Comparison of ENCODE assay signal across 8 cellular contexts in the genomic region with DNA sequence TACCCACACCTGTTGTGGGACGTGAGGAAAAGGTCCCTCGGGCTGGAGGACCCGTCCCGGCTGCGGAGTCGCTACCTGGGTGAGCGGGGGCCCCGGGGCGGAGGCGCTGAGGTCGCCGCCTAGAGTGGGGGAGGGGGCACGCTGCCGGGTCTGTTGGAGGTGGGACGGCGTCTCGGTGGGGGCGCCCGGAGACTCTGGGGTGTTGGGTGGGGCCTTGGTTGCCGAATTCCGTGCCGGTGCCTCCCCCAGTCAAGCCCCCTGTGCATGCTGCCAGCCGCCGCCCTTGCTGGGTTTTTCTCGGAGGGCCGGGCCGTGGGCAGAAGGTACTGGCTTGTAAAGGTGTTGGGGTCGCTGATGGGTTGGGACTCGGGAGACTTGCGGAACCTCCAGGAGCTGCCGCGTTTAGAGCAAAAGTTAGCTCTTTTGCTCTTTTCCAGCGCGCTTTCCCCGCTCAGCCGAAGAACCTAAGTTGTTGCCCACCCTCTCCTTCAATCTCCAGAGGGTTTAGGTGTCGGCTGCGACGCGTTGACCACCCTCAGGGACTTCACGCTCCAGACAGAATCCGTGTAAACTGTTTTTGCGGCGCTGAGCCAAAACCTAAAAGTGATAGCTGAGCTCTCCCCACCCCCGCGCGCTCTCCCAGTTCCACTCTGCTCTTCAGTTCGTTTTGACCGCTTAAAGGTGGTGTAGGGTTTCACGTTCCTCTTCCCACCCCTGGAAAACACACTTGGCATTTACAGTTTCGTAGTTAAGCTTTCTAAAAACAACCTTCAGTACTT. TPM values are rescaled to one million over a fixed set of nuclear protein-coding genes. Genes with fewer than 3 reads are reported as not detected.
DNase-seq lines count a peak whose midpoint lies in the region; ATAC-seq, FAIRE-seq and TF ChIP-seq lines count a peak whose summit lies in the region.

A gene (minus strand): TSS at position 143 of the 779 bp plus-strand sequence. CDS start 1,231 bp downstream, outside the sequence.

- H2AFZ ChIP-seq in HepG2 (ENCODE audit: low read length): peak within 1 kb of the TSS; percentile 68

- H3K9ac ChIP-seq in HepG2 (ENCODE audit: insufficient read depth, low read depth, low read length): peak within 1 kb of the TSS; percentile 99

- H3K27me3 ChIP-seq in HepG2 (ENCODE audit: control insufficient read depth in 1 of 2, insufficient read depth in 2 of 2, low read length in 2 of 2): peaks cover 0 to 5% of the 10 kb centered on the region in 2 experiments; a peak in 1 of 5 replicates

- no peaks in the 10 kb centered on the region for H3K27me3 Mint-ChIP-seq in dendritic cell treated with granulocyte-macrophage colony-stimulating factor and Interleukin-4, amounts not matched to agents 40 ng/mL and 50 ng/mL, for 4 days

- no peak for DNase-seq in activated CD8-positive, alpha-beta memory T cell treated with anti-CD3 and anti-CD28 coated beads for 24 hours
- DNase-seq in NCI-H510A (lab: John Stamatoyannopoulos, UW) (peak; percentile 22), HepG2 (ENCODE audit: low spot score) (peak; percentile 62)
- DNase-seq in activated CD4-positive, alpha-beta T cell treated with anti-CD3 and anti-CD28 coated beads for 4 hours: peak; percentile 44 to 51
- DNase-seq in stimulated activated CD4-positive, alpha-beta T cell treated with anti-CD3 and anti-CD28 coated beads, Interleukin-2, amount 100 ng/mL, for 48 hours: peak; percentile 47 to 50

- peaks cover 39% of the 10 kb centered on the region for H3K4me1 Mint-ChIP-seq in dendritic cell treated with granulocyte-macrophage colony-stimulating factor and Interleukin-4, amounts not matched to agents 40 ng/mL and 50 ng/mL, for 4 days (ENCODE audit: low read depth)

- H3K27ac Mint-ChIP-seq in dendritic cell treated with granulocyte-macrophage colony-stimulating factor and Interleukin-4, amounts not matched to agents 40 ng/mL and 50 ng/mL, for 4 days: peak within 1 kb of the TSS; percentile 86

- H3K79me2 ChIP-seq in HepG2 (ENCODE audit: insufficient read depth, low read length): peaks cover 85% of the 10 kb centered on the region

- BruUV-seq in HepG2 (replicated peaks; lab: Mats Ljungman, UMichigan): no TSS peak

- in situ Hi-C loops in HepG2 (cut with HindIII; ENCODE audit: extremely low pct_ligation_motif_present, low pct_unique_long_range_greater_than_20kb): loop anchor here (10.0 kb wide), 1 partner anchor 222 kb away; no protein-coding TSS in a partner anchor

- TF ChIP-seq EP300 in HepG2 (IDR thresholded peaks at IDR 0.05; ENCODE audit: low read depth in 2 of 2, low read length in 2 of 2) (no peak), HepG2 (CRISPR knock-in tag; IDR thresholded peaks at IDR 0.05; ENCODE audit: borderline replicate concordance) (no peak)

- WGBS in HepG2 (ENCODE audit: low lambda C conversion rate): under 1% methylated on average over 18 of the region's 51 CpGs

- peak within 1 kb of the TSS; percentile 97 for H3K27ac ChIP-seq in HepG2 (ENCODE audit: extremely low read length, insufficient read depth, low read length)

- H3K9me3 ChIP-seq in HepG2 (ENCODE audit: low read length): no peaks in the 10 kb centered on the region

- peak within 1 kb of the TSS; percentile 90 to 97 (median 96) for H3K4me3 ChIP-seq in HepG2 (replicated peaks in 1 of 3; ENCODE audit: insufficient read depth in 1 of 3, low read depth in 2 of 3, low read length in 3 of 3)

- peak; percentile 34 to 68; a peak in 2 of 4 replicates for TF ChIP-seq POLR2A in HepG2 (IDR thresholded peaks at IDR 0.05; ENCODE audit: insufficient read depth in 1 of 2, low read depth in 2 of 2, low read length in 2 of 2)

- H3K9me3 Mint-ChIP-seq in dendritic cell treated with granulocyte-macrophage colony-stimulating factor and Interleukin-4, amounts not matched to agents 40 ng/mL and 50 ng/mL, for 4 days: no peaks in the 10 kb centered on the region

- intact Hi-C loops in dendritic cell treated with granulocyte-macrophage colony-stimulating factor and Interleukin-4, amounts not matched to agents 40 ng/mL and 50 ng/mL, for 4 days (cut with micrococcal nuclease): loop anchor here (2.0 to 5.0 kb wide), 3 partner anchors 220 to 290 kb away; a partner anchor contains a TSS
- intact Hi-C loops in HepG2 (cut with micrococcal nuclease; ENCODE audit: unreplicated experiment): loop anchor here (5.0 to 10.0 kb wide), 3 partner anchors 132 to 710 kb away; a partner anchor contains a TSS

- peaks cover 17% of the 10 kb centered on the region for H4K20me1 ChIP-seq in HepG2 (ENCODE audit: insufficient read depth, low read length)

- CTCF ChIA-PET in activated CD8-positive, alpha-beta memory T cell treated with anti-CD3 and anti-CD28 coated beads for 36 hours (lab: Charles Lee): interaction anchor here (0.5 to 1.2 kb wide), 3 partner anchors 145 to 482 kb away, joined by 3 read pairs; a partner anchor contains a TSS
- CTCF ChIA-PET in HepG2 (lab: Yijun Ruan, JAX; ENCODE audit: low intra/inter-chr PET ratio, low total read pairs): no interaction called here

- ATAC-seq in HG03108 (IDR thresholded peaks at IDR 0.05; ENCODE audit: unreplicated experiment) (peak; percentile 12), HepG2 (peak; percentile 50)

- POLR2A ChIA-PET in activated CD8-positive, alpha-beta memory T cell treated with anti-CD3 and anti-CD28 coated beads for 36 hours (lab: Charles Lee): interaction anchor here (1.4 to 1.7 kb wide), 2 partner anchors 145 to 223 kb away, joined by 5 read pairs; no protein-coding TSS in a partner anchor
- POLR2A ChIA-PET in HepG2 (lab: Yijun Ruan, JAX): interaction anchor here (0.7 to 4.0 kb wide), 13 partner anchors 9 to 383 kb away, joined by 3 to 59 read pairs (median 6); a partner anchor contains a TSS

- FAIRE-seq in HepG2 (lab: Jason Lieb, UNC): no peak

- TF ChIP-seq RAD21 in HepG2 (CRISPR knock-in tag; IDR thresholded peaks at IDR 0.05): no peak

- H3K4me1 ChIP-seq in HepG2 (ENCODE audit: insufficient read depth, low read length): peaks cover 38% of the 10 kb centered on the region

- H3K36me3 Mint-ChIP-seq in dendritic cell treated with granulocyte-macrophage colony-stimulating factor and Interleukin-4, amounts not matched to agents 40 ng/mL and 50 ng/mL, for 4 days (ENCODE audit: low read depth): peaks cover 27% of the 10 kb centered on the region

- peak within 1 kb of the TSS; percentile 70 for H3K4me2 ChIP-seq in HepG2 (ENCODE audit: low read depth, low read length)

- peaks cover 0 to 4% of the 10 kb centered on the region in 2 experiments; a peak in 1 of 5 replicates for H3K36me3 ChIP-seq in HepG2 (replicated peaks in 1 of 2; ENCODE audit: control insufficient read depth in 1 of 2, insufficient read depth in 2 of 2, low read length in 2 of 2)

- H3K4me3 Mint-ChIP-seq in dendritic cell treated with granulocyte-macrophage colony-stimulating factor and Interleukin-4, amounts not matched to agents 40 ng/mL and 50 ng/mL, for 4 days: peak within 1 kb of the TSS; percentile 87

- TF ChIP-seq CTCF in HepG2 (CRISPR knock-in tag; IDR thresholded peaks at IDR 0.05): 0 out of 2 replicates have a peak, but pooled peaks have one; percentile 16

TF ChIP-seq in HepG2, 621 proteins besides CTCF, POLR2A, EP300 and RAD21 (continues in another document):
- TF ChIP-seq NR1H2 (CRISPR knock-in tag; IDR thresholded peaks at IDR 0.05; ENCODE audit: borderline replicate concordance, low read depth) (no peak), ZNF850 (CRISPR knock-in tag; conservative IDR thresholded peaks at IDR 0.05) (no peak), PAWR (CRISPR knock-in tag; IDR thresholded peaks at IDR 0.05; ENCODE audit: borderline replicate concordance) (no peak), ZKSCAN1 (IDR thresholded peaks at IDR 0.05; ENCODE audit: low read length) (no peak), ZNF205 (CRISPR knock-in tag; IDR thresholded peaks at IDR 0.05) (no peak), U2AF1 (optimal IDR thresholded peaks at IDR 0.05; ENCODE audit: low read depth, low read length) (no peak), CENPX (CRISPR knock-in tag; IDR thresholded peaks at IDR 0.05) (no peak), KLF9 (CRISPR knock-in tag; IDR thresholded peaks at IDR 0.05; ENCODE audit: low read depth) (no peak), ZNF34 (CRISPR knock-in tag; IDR thresholded peaks at IDR 0.05; ENCODE audit: borderline replicate concordance) (no peak), ZSCAN21 (CRISPR knock-in tag; IDR thresholded peaks at IDR 0.05; ENCODE audit: borderline replicate concordance) (no peak)
- TF ChIP-seq, protein P1, sequence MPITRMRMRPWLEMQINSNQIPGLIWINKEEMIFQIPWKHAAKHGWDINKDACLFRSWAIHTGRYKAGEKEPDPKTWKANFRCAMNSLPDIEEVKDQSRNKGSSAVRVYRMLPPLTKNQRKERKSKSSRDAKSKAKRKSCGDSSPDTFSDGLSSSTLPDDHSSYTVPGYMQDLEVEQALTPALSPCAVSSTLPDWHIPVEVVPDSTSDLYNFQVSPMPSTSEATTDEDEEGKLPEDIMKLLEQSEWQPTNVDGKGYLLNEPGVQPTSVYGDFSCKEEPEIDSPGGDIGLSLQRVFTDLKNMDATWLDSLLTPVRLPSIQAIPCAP (CRISPR knock-in tag; IDR thresholded peaks at IDR 0.05; ENCODE audit: low read depth): no peak

RNA-seq across cellular contexts. Expression of the gene that starts here (rescaled TPM):
- 10 to 100 TPM; 54.4 to 56.0 TPM for total RNA-seq in activated CD8-positive, alpha-beta memory T cell treated with anti-CD3 and anti-CD28 coated beads for 36 hours
- 136 and 167 TPM in 2 replicates for total RNA-seq in HepG2 (2016; rRNA removed; fragmentation: Illumina TruSeq; extraction: Trizol)
- 55.7 and 74.9 TPM in 2 replicates for total RNA-seq in HepG2 (2016; cell fraction: cytosol; rRNA removed; fragmentation: Illumina TruSeq; extraction: Trizol; ENCODE audit: low read depth)
- total RNA-seq in HepG2 (2016; cell fraction: insoluble cytoplasmic fraction; rRNA removed; fragmentation: Illumina TruSeq; extraction: Trizol): 135 and 177 TPM in 2 replicates
- total RNA-seq in HepG2 (2016; cell fraction: membrane; rRNA removed; fragmentation: Illumina TruSeq; extraction: Trizol): 99.6 and 124 TPM in 2 replicates
- 59.5 and 60.1 TPM in 2 replicates for total RNA-seq in HepG2 (2016; cell fraction: nucleus; rRNA removed; fragmentation: Illumina TruSeq; extraction: Trizol)
- polyA plus RNA-seq in HepG2 (2011; rRNA removed): 30.6 and 38.8 TPM in 2 replicates
- 20.0 and 25.7 TPM in 2 replicates for polyA plus RNA-seq in HepG2 (2011; cell fraction: cytosol; rRNA removed)
- polyA plus RNA-seq in HepG2 (2011; cell fraction: nucleus; rRNA removed): 4.9 and 6.2 TPM in 2 replicates
- polyA plus RNA-seq in HepG2 (2012): 44.9 and 69.4 TPM in 2 replicates
- 87.5 and 128 TPM in 2 replicates for polyA plus RNA-seq in HepG2 (2016; cell fraction: cytosol; fragmentation: Illumina TruSeq; extraction: Trizol; ENCODE audit: low read depth)
- polyA plus RNA-seq in HepG2 (2016; cell fraction: insoluble cytoplasmic fraction; fragmentation: Illumina TruSeq; extraction: Trizol; ENCODE audit: low read depth): 185 and 198 TPM in 2 replicates
- 103 and 146 TPM in 2 replicates for polyA plus RNA-seq in HepG2 (2016; cell fraction: membrane; fragmentation: Illumina TruSeq; extraction: Trizol; ENCODE audit: low read depth)
- polyA plus RNA-seq in HepG2 (2016; cell fraction: nucleus; fragmentation: Illumina TruSeq; extraction: Trizol; ENCODE audit: insufficient read depth, low read depth): 116 and 120 TPM in 2 replicates
- 6.2 and 10.8 TPM in 2 replicates for polyA minus RNA-seq in HepG2 (2011; rRNA and poly(A)+ RNA removed; ENCODE audit: low replicate concordance)
- polyA minus RNA-seq in HepG2 (2011; cell fraction: cytosol; rRNA and poly(A)+ RNA removed): 11.6 and 17.2 TPM in 2 replicates
- 10.8 and 11.7 TPM in 2 replicates for polyA minus RNA-seq in HepG2 (2011; cell fraction: nucleus; rRNA and poly(A)+ RNA removed)
